ENCODE assay signal across 9 cellular contexts in genomic region chr9:137114220-137114612, GRCh38. TPM values are rescaled to one million over a fixed set of nuclear protein-coding genes. Genes with fewer than 3 reads are reported as not detected.
DNase-seq lines count a peak whose midpoint lies in the region; ATAC-seq, FAIRE-seq and TF ChIP-seq lines count a peak whose summit lies in the region.
"Had no signal": no experiment of that assay in that cellular context is flagged by ENCODE, and none has a peak within 500 bp of the region (broad histone marks: within the 10 kb centered on the region; RNA-seq: fewer than 3 reads in every experiment).

No MANE protein-coding gene starts in this region.

- H3K79me2 ChIP-seq in GM12878 (ENCODE audit: control insufficient read depth, insufficient read depth, low read length) = peaks cover 2% of the 10 kb centered on the region

- H3K9ac ChIP-seq in ES-I3 (ENCODE audit: low read depth, low read length) = peak overlapping the region; percentile 47; the same call in 1 of the 2 replicates
- H3K9ac ChIP-seq in GM12878 (ENCODE audit: control insufficient read depth, insufficient read depth, low read length) = peak overlapping the region; percentile 61
- H3K9ac ChIP-seq in mucosa of rectum (ENCODE audit: low read depth in 1 of 2, low read length in 2 of 2) = no peak overlapping the region

- FAIRE-seq in GM12878 (lab: Jason Lieb, UNC) = no peak

- H3K27me3 ChIP-seq in GM12878 (replicated peaks in 1 of 2; ENCODE audit: control insufficient read depth in 2 of 2, insufficient read depth in 2 of 2, low read length in 1 of 2) (no peaks in the 10 kb centered on the region), mucosa of rectum (ENCODE audit: control insufficient read depth in 2 of 2, insufficient read depth in 2 of 2, low read length in 2 of 2) (peaks cover 0 to 6% of the 10 kb centered on the region in 2 donors)

- H3K4me3 ChIP-seq in GM12878 (peak overlapping the region; percentile 67), mucosa of rectum (ENCODE audit: low read length in 2 of 2) (peak overlapping the region; percentile 48 to 58)

- H3K4me1 ChIP-seq in ES-I3 (ENCODE audit: insufficient read depth, low read length) = no peaks in the 10 kb centered on the region
- peaks cover 4% of the 10 kb centered on the region; the same call in 1 of the 2 replicates for H3K4me1 ChIP-seq in GM12878 (ENCODE audit: control insufficient read depth, insufficient read depth, low read length)
- peaks cover 0 to 4% of the 10 kb centered on the region in 2 donors for H3K4me1 ChIP-seq in mucosa of rectum (ENCODE audit: control insufficient read depth in 2 of 2, insufficient read depth in 2 of 2, low read length in 2 of 2)

- no peak for TF ChIP-seq EP300 in GM12878 (IDR thresholded peaks at IDR 0.05; ENCODE audit: borderline replicate concordance in 1 of 2, control insufficient read depth in 1 of 2, low read depth in 2 of 2, low read length in 2 of 2)

- H3K27ac ChIP-seq in GM12878 (ENCODE audit: control insufficient read depth, insufficient read depth) (peak overlapping the region; percentile 58; the same call in 1 of the 2 replicates), mucosa of rectum (ENCODE audit: low read depth in 2 of 2, low read length in 2 of 2) (no peak overlapping the region)

- intact Hi-C loops in GM12878 (cut with micrococcal nuclease; ENCODE audit: unreplicated experiment) = no loop called here
- intact Hi-C loops in posterior cingulate gyrus (cut with DNase I) = no loop called here

- ATAC-seq in HG03064 (IDR thresholded peaks at IDR 0.05; ENCODE audit: low read depth, unreplicated experiment) (peak; percentile 25), GM12878 (peak; percentile 6), HG03520 (IDR thresholded peaks at IDR 0.05; ENCODE audit: unreplicated experiment) (no peak)

- DNase-seq in GM12878 (ENCODE audit: low read depth, low spot score) (no peak), posterior cingulate gyrus (no peak), dedifferentiated amniotic fluid mesenchymal stem cell (ENCODE audit: extremely low spot score) (no peak), amniotic stem cell (lab: John Stamatoyannopoulos, UW) (no peak)

- RAD21 ChIA-PET in GM12878 (lab: Charles Lee; ENCODE audit: unreplicated experiment) = interaction anchor here (0.9 to 1.3 kb wide), 7 partner anchors 18 to 114 kb away, joined by 3 to 8 read pairs (median 3); partner anchors contain the start of genes MAN1B1 and RNF224

- POLR2A ChIA-PET in GM12878 (lab: Charles Lee) = interaction anchor here (1.4 kb wide), 1 partner anchor 28 kb away, joined by 4 read pairs; the partner anchor contains the start of gene MAN1B1

- no peaks in the 10 kb centered on the region for H4K20me1 ChIP-seq in GM12878 (ENCODE audit: control insufficient read depth, insufficient read depth)

- no peak for TF ChIP-seq RAD21 in GM12878 (IDR thresholded peaks at IDR 0.05; ENCODE audit: insufficient read depth, low read depth, low read length)

- CTCF ChIA-PET in GM12878 (lab: Yijun Ruan, JAX) = interaction anchor here (1.4 to 1.5 kb wide), 2 partner anchors 18 to 122 kb away, joined by 5 to 6 read pairs; no protein-coding TSS in a partner anchor

- BruUV-seq in GM12878 (replicated peaks; lab: Mats Ljungman, UMichigan) = no TSS peak

- WGBS in GM12878 (ENCODE audit: insufficient coverage, insufficient replicate concordance, low lambda C conversion rate, missing lambda C conversion rate) = 2% methylated on average over 31 of the region's 45 CpGs

- in situ Hi-C loops in GM12878 (cut with MboI) = no loop called here

- H3K9me3 ChIP-seq in ES-I3 (ENCODE audit: control insufficient read depth, insufficient read depth, low read length) = no peaks in the 10 kb centered on the region
- no peaks in the 10 kb centered on the region for H3K9me3 ChIP-seq in GM12878 (replicated peaks; ENCODE audit: control insufficient read depth, insufficient read depth, low read length)
- H3K9me3 ChIP-seq in mucosa of rectum (ENCODE audit: control insufficient read depth in 2 of 2, low read length in 2 of 2) = no peaks in the 10 kb centered on the region

- TF ChIP-seq POLR2A in GM12878 (IDR thresholded peaks at IDR 0.05; ENCODE audit: low read depth, low read length) = no peak

- SMC1A ChIA-PET in GM12878 (lab: Charles Lee; ENCODE audit: uncharacterized antibody, unreplicated experiment) = interaction anchor here (1.0 to 1.3 kb wide), 3 partner anchors 18 to 113 kb away, joined by 3 read pairs; partner anchors contain the start of gene RNF224

- peak overlapping the region; percentile 47 for H2AFZ ChIP-seq in GM12878 (ENCODE audit: control insufficient read depth, low read depth, low read length)

- H3K4me2 ChIP-seq in GM12878 (ENCODE audit: control insufficient read depth, insufficient read depth) = peak overlapping the region; percentile 82; the same call in 1 of the 2 replicates

- H3K36me3 ChIP-seq in ES-I3 (ENCODE audit: insufficient read depth, low read length) = no peaks in the 10 kb centered on the region
- peaks cover 4 to 22% of the 10 kb centered on the region in 2 experiments; a peak in 3 of 4 replicates for H3K36me3 ChIP-seq in GM12878 (ENCODE audit: control insufficient read depth in 2 of 2, insufficient read depth in 2 of 2, low read length in 1 of 2)
- H3K36me3 ChIP-seq in mucosa of rectum (ENCODE audit: control insufficient read depth in 2 of 2, insufficient read depth in 2 of 2, low read length in 2 of 2) = peaks cover 0 to 10% of the 10 kb centered on the region in 2 donors

- no peak for TF ChIP-seq CTCF in GM12878 (IDR thresholded peaks at IDR 0.05 in 2 of 3, conservative IDR thresholded peaks at IDR 0.05 in 1 of 3; ENCODE audit: control insufficient read depth in 2 of 3, extremely low read depth in 1 of 3, insufficient read depth in 1 of 3, low read depth in 3 of 3, low read length in 3 of 3)

RNA-seq across cellular contexts. Expression of gene DPP7, which starts 0.3 kb away (rescaled TPM):
- total RNA-seq in GM12878 (2013; cell fraction: nucleolus; rRNA removed) = 114 and 118 TPM in 2 replicates
- 164 and 177 TPM in 2 replicates for total RNA-seq in GM12878 (2014; rRNA removed)
- 64.3 and 71.9 TPM in 2 replicates for total RNA-seq in GM12878 (2014; rRNA removed; fragmentation: Illumina TruSeq; extraction: Trizol)
- total RNA-seq in GM12878 (2021) = 227 and 245 TPM in 2 replicates
- 21.4 TPM for polyA plus RNA-seq in GM12878 (2011; ENCODE audit: low read depth)
- polyA plus RNA-seq in GM12878 (2011; rRNA removed) = 35.2 and 84.8 TPM in 2 replicates
- polyA plus RNA-seq in GM12878 (2011; cell fraction: cytosol; rRNA removed) = 104 and 181 TPM in 2 replicates
- 1,163 and 1,192 TPM in 2 replicates for polyA plus RNA-seq in GM12878 (2011; cell fraction: nucleus; rRNA removed)
- 161 and 188 TPM in 2 replicates for polyA plus RNA-seq in GM12878 (2012)
- 9.2 and 24.8 TPM in 2 replicates for polyA plus RNA-seq in GM12878 (2014; fragmentation: Illumina TruSeq; extraction: Trizol)
- polyA plus RNA-seq in GM12878 (2014; fragmentation: Nextera tagmentation; extraction: Ambion mirVana) = 10 to 100 TPM in 1 of 2 experiments, under 1 TPM in 1; 0.68 to 10.0 TPM
- polyA plus RNA-seq in GM12878 (2014; rRNA removed) = 225 and 260 TPM in 2 replicates
- polyA plus RNA-seq in GM12878 (2016; fragmentation: Nextera tagmentation; extraction: Ambion mirVana) = 100 to 1,000 TPM; 128 to 150 TPM
- polyA minus RNA-seq in GM12878 (2011; rRNA and poly(A)+ RNA removed) = 34.5 and 75.5 TPM in 2 replicates
- polyA minus RNA-seq in GM12878 (2011; cell fraction: cytosol; rRNA and poly(A)+ RNA removed) = 51.9 and 52.8 TPM in 2 replicates
- 76.9 and 111 TPM in 2 replicates for polyA minus RNA-seq in GM12878 (2011; cell fraction: nucleus; rRNA and poly(A)+ RNA removed)

RNA-seq across cellular contexts. Expression of gene GRIN1, which starts 24.7 kb away (rescaled TPM):
- 0.71 and 1.3 TPM in 2 replicates for total RNA-seq in GM12878 (2013; cell fraction: nucleolus; rRNA removed)
- total RNA-seq in GM12878 (2014; rRNA removed) (not detected in 2 replicates), GM12878 (2014; rRNA removed; fragmentation: Illumina TruSeq; extraction: Trizol) (not detected in 2 replicates), GM12878 (2021) (0.10 and 0.35 TPM in 2 replicates)
- polyA plus RNA-seq in GM12878 (2011; ENCODE audit: low read depth) = not detected
- polyA plus RNA-seq in GM12878 (2011; rRNA removed) (0.05 TPM in 1 of 2 replicates, not detected in the other), GM12878 (2014; fragmentation: Illumina TruSeq; extraction: Trizol) (0.06 TPM in 1 of 2 replicates, not detected in the other), GM12878 (2014; fragmentation: Nextera tagmentation; extraction: Ambion mirVana) (not detected), GM12878 (2014; rRNA removed) (0.01 and 0.05 TPM in 2 replicates), GM12878 (2016; fragmentation: Nextera tagmentation; extraction: Ambion mirVana) (not detected)
- polyA plus RNA-seq in GM12878 (2011; cell fraction: cytosol; rRNA removed) = 0.01 and 0.02 TPM in 2 replicates
- polyA plus RNA-seq in GM12878 (2011; cell fraction: nucleus; rRNA removed) = 0.32 and 0.75 TPM in 2 replicates
- polyA plus RNA-seq in GM12878 (2012) = 0.16 and 0.27 TPM in 2 replicates
- not detected in 2 replicates for polyA minus RNA-seq in GM12878 (2011; rRNA and poly(A)+ RNA removed)
- not detected in 2 replicates for polyA minus RNA-seq in GM12878 (2011; cell fraction: cytosol; rRNA and poly(A)+ RNA removed)
- polyA minus RNA-seq in GM12878 (2011; cell fraction: nucleus; rRNA and poly(A)+ RNA removed) = 0.10 TPM in 1 of 2 replicates, not detected in the other
- total RNA-seq: RPMI7951 had no signal

RNA-seq across cellular contexts. Expression of gene MAN1B1, which starts 27.4 kb away (rescaled TPM):
- 99.1 and 110 TPM in 2 replicates for total RNA-seq in GM12878 (2013; cell fraction: nucleolus; rRNA removed)
- total RNA-seq in GM12878 (2014; rRNA removed) (27.2 and 34.1 TPM in 2 replicates), GM12878 (2014; rRNA removed; fragmentation: Illumina TruSeq; extraction: Trizol) (16.3 and 21.4 TPM in 2 replicates), GM12878 (2021) (27.1 and 33.3 TPM in 2 replicates)
- polyA plus RNA-seq in GM12878 (2011; ENCODE audit: low read depth) = 12.4 TPM
- polyA plus RNA-seq in GM12878 (2011; rRNA removed) (23.7 and 31.2 TPM in 2 replicates), GM12878 (2014; fragmentation: Illumina TruSeq; extraction: Trizol) (14.8 and 23.5 TPM in 2 replicates), GM12878 (2014; fragmentation: Nextera tagmentation; extraction: Ambion mirVana) (1 to 10 TPM in 1 of 2 experiments, under 1 TPM in 1; 0.71 to 2.0 TPM), GM12878 (2014; rRNA removed) (23.4 and 28.4 TPM in 2 replicates), GM12878 (2016; fragmentation: Nextera tagmentation; extraction: Ambion mirVana) (10 to 100 TPM; 21.9 to 22.1 TPM)
- 31.1 and 38.7 TPM in 2 replicates for polyA plus RNA-seq in GM12878 (2011; cell fraction: cytosol; rRNA removed)
- polyA plus RNA-seq in GM12878 (2011; cell fraction: nucleus; rRNA removed) = 144 and 148 TPM in 2 replicates
- 27.2 and 31.7 TPM in 2 replicates for polyA plus RNA-seq in GM12878 (2012)
- polyA minus RNA-seq in GM12878 (2011; rRNA and poly(A)+ RNA removed) = 46.7 and 53.3 TPM in 2 replicates
- 12.2 and 12.3 TPM in 2 replicates for polyA minus RNA-seq in GM12878 (2011; cell fraction: cytosol; rRNA and poly(A)+ RNA removed)
- polyA minus RNA-seq in GM12878 (2011; cell fraction: nucleus; rRNA and poly(A)+ RNA removed) = 43.0 and 58.7 TPM in 2 replicates

RNA-seq across cellular contexts. Expression of gene UAP1L1, which starts 36.9 kb away (rescaled TPM):
- 40.5 and 46.8 TPM in 2 replicates for total RNA-seq in GM12878 (2013; cell fraction: nucleolus; rRNA removed)
- 9.3 and 9.5 TPM in 2 replicates for total RNA-seq in GM12878 (2014; rRNA removed)
- total RNA-seq in GM12878 (2014; rRNA removed; fragmentation: Illumina TruSeq; extraction: Trizol) = 4.4 and 4.6 TPM in 2 replicates
- 14.5 and 15.7 TPM in 2 replicates for total RNA-seq in GM12878 (2021)
- 8.1 TPM for polyA plus RNA-seq in GM12878 (2011; ENCODE audit: low read depth)
- polyA plus RNA-seq in GM12878 (2011; rRNA removed) = 5.3 and 6.2 TPM in 2 replicates
- 11.5 and 11.7 TPM in 2 replicates for polyA plus RNA-seq in GM12878 (2011; cell fraction: cytosol; rRNA removed)
- polyA plus RNA-seq in GM12878 (2011; cell fraction: nucleus; rRNA removed) = 80.3 and 92.7 TPM in 2 replicates
- polyA plus RNA-seq in GM12878 (2012) = 18.4 and 25.7 TPM in 2 replicates
- polyA plus RNA-seq in GM12878 (2014; fragmentation: Illumina TruSeq; extraction: Trizol) = 4.4 and 8.7 TPM in 2 replicates
- 1 to 10 TPM in 1 of 2 experiments, under 1 TPM in 1; 0.29 to 1.2 TPM for polyA plus RNA-seq in GM12878 (2014; fragmentation: Nextera tagmentation; extraction: Ambion mirVana)
- polyA plus RNA-seq in GM12878 (2014; rRNA removed) = 12.8 and 13.8 TPM in 2 replicates
- polyA plus RNA-seq in GM12878 (2016; fragmentation: Nextera tagmentation; extraction: Ambion mirVana) = 1 to 10 TPM; 1.5 to 5.4 TPM
- 2.8 and 6.5 TPM in 2 replicates for polyA minus RNA-seq in GM12878 (2011; rRNA and poly(A)+ RNA removed)
- polyA minus RNA-seq in GM12878 (2011; cell fraction: cytosol; rRNA and poly(A)+ RNA removed) = 2.1 and 5.1 TPM in 2 replicates
- 17.6 and 18.0 TPM in 2 replicates for polyA minus RNA-seq in GM12878 (2011; cell fraction: nucleus; rRNA and poly(A)+ RNA removed)

RNA-seq across cellular contexts. Expression of gene SAPCD2, which starts 43.9 kb away (rescaled TPM):
- total RNA-seq in GM12878 (2013; cell fraction: nucleolus; rRNA removed) = 8.6 and 9.4 TPM in 2 replicates
- 29.3 and 35.2 TPM in 2 replicates for total RNA-seq in GM12878 (2014; rRNA removed)
- total RNA-seq in GM12878 (2014; rRNA removed; fragmentation: Illumina TruSeq; extraction: Trizol) = 8.2 and 10.7 TPM in 2 replicates
- 30.0 and 32.5 TPM in 2 replicates for total RNA-seq in GM12878 (2021)
- 1.1 TPM for polyA plus RNA-seq in GM12878 (2011; ENCODE audit: low read depth)
- 3.7 and 6.7 TPM in 2 replicates for polyA plus RNA-seq in GM12878 (2011; rRNA removed)
- 10.4 and 19.8 TPM in 2 replicates for polyA plus RNA-seq in GM12878 (2011; cell fraction: cytosol; rRNA removed)
- 21.3 and 25.1 TPM in 2 replicates for polyA plus RNA-seq in GM12878 (2011; cell fraction: nucleus; rRNA removed)
- 4.4 and 5.8 TPM in 2 replicates for polyA plus RNA-seq in GM12878 (2012)
- polyA plus RNA-seq in GM12878 (2014; fragmentation: Illumina TruSeq; extraction: Trizol) = 2.4 and 6.2 TPM in 2 replicates
- polyA plus RNA-seq in GM12878 (2014; fragmentation: Nextera tagmentation; extraction: Ambion mirVana) = 1 to 10 TPM; 1.6 to 2.0 TPM
- 26.6 and 30.9 TPM in 2 replicates for polyA plus RNA-seq in GM12878 (2014; rRNA removed)
- polyA plus RNA-seq in GM12878 (2016; fragmentation: Nextera tagmentation; extraction: Ambion mirVana) = 1 to 10 TPM; 3.3 to 7.7 TPM
- 4.2 and 10.7 TPM in 2 replicates for polyA minus RNA-seq in GM12878 (2011; rRNA and poly(A)+ RNA removed)
- polyA minus RNA-seq in GM12878 (2011; cell fraction: cytosol; rRNA and poly(A)+ RNA removed) = 7.2 and 7.8 TPM in 2 replicates
- polyA minus RNA-seq in GM12878 (2011; cell fraction: nucleus; rRNA and poly(A)+ RNA removed) = 4.6 and 11.4 TPM in 2 replicates

Comparison
In these comparisons a context has a peak if more than half of its experiments do, and no peak if none do; other contexts are left out.
1. H3K9ac ChIP-seq: peak in ES-I3 (single experiment) and GM12878 (single experiment); none in mucosa of rectum (0 of 2).